In the genomic region with DNA sequence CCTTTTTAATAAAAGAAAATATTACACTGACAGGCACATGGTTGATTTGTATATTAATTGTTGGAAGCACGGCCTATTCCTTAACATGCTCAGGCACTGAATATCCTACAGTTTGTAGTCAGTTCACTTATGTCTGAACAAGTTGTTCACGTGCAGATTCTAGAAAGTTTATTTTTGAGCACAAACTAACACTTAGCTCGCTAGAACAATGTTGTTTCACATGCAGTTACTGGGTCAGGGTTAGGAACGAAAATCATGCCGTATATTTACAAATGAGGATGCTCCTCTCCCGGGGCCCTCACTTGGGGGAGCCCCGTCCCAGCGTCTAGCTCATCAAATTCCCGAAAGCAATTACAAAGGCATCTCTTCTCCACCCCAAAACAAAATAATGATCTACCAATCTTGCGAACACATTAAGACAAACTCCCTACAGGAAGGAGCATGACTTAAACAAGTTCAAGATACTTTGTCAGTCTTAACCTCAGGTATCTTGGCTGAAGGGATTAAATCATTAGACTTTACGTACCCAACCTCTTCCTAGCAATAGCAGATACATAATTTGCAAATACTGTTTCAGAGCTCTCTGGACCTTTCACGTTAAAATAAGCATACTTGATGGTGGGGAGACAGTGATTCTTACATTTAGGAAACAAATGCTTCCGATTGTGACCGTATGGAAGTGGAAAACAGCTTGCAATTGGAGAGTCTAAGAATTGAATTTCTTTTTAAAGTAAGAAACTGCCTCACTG, we compare ENCODE assay signal across 11 cellular contexts. TPM values are rescaled to one million over a fixed set of nuclear protein-coding genes. Genes with fewer than 3 reads are reported as not detected.
DNase-seq lines count a peak whose midpoint lies in the region; ATAC-seq, FAIRE-seq and TF ChIP-seq lines count a peak whose summit lies in the region.
"Had no signal": no experiment of that assay in that cellular context is flagged by ENCODE, and none has a peak within 500 bp of the region (broad histone marks: within the 10 kb centered on the region; RNA-seq: fewer than 3 reads in every experiment).

No MANE protein-coding gene starts in this region.

- no peaks in the 10 kb centered on the region for H3K79me2 ChIP-seq in osteoblast (ENCODE audit: insufficient read depth, low read length)

- DNase-seq in Calu3, result no peak
- no peak for DNase-seq in T-helper 17 cell
- DNase-seq in foreskin keratinocyte, result peak in 1 of 2 donors; percentile 38
- peak; percentile 68 for DNase-seq in osteoblast (ENCODE audit: insufficient read length, low spot score, missing footprints)
- DNase-seq in omental fat pad (ENCODE audit: low spot score), result no peak
- no peak for DNase-seq in NCI-H128 (lab: John Stamatoyannopoulos, UW; ENCODE audit: unreplicated experiment)
- no peak for DNase-seq in urothelium cell line (ENCODE audit: low spot score)
- DNase-seq: activated CD4-positive, CD25-positive, alpha-beta regulatory T cell; NCI-H510A treated with DMSO at 0.1 percent for 48 hours had no signal

- no peak for ATAC-seq in T-helper 17 cell
- ATAC-seq in foreskin keratinocyte, result no peak
- ATAC-seq in HG03521 (IDR thresholded peaks at IDR 0.05; ENCODE audit: unreplicated experiment), result no peak
- no peak for ATAC-seq in omental fat pad (ENCODE audit: low FRiP score)

- H3K9me3 ChIP-seq in T-helper 17 cell (ENCODE audit: control insufficient read depth, low read length, poor library complexity, severe bottlenecking) (no peaks in the 10 kb centered on the region), osteoblast (ENCODE audit: low read depth, low read length) (no peaks in the 10 kb centered on the region)

- no peaks in the 10 kb centered on the region for H3K36me3 ChIP-seq in osteoblast (ENCODE audit: insufficient read depth, low read length)

- BruUV-seq in Calu3 (replicated peaks; lab: Mats Ljungman, UMichigan), result no TSS peak

- H4K20me1 ChIP-seq in osteoblast (ENCODE audit: insufficient read depth, low read length), result no peaks in the 10 kb centered on the region

- H3K36me3 Mint-ChIP-seq in Calu3 (ENCODE audit: insufficient read depth, unreplicated experiment) (peaks cover 36% of the 10 kb centered on the region), T-helper 17 cell (ENCODE audit: low read depth) (peaks cover 7% of the 10 kb centered on the region)

- peaks cover 47% of the 10 kb centered on the region for H3K4me1 Mint-ChIP-seq in Calu3 (ENCODE audit: low read depth, unreplicated experiment)
- H3K4me1 Mint-ChIP-seq in T-helper 17 cell, result peaks cover 7% of the 10 kb centered on the region

- no peaks in the 10 kb centered on the region for H3K9me3 Mint-ChIP-seq in Calu3 (ENCODE audit: low read depth, unreplicated experiment)

- no peak for TF ChIP-seq CTCF in Calu3 (IDR thresholded peaks at IDR 0.05; ENCODE audit: unreplicated experiment)
- TF ChIP-seq CTCF in foreskin keratinocyte (conservative IDR thresholded peaks at IDR 0.05), result no peak
- TF ChIP-seq CTCF in osteoblast (IDR thresholded peaks at IDR 0.05; ENCODE audit: extremely low read depth, low read depth, low read length), result no peak
- no peak for TF ChIP-seq CTCF in omental fat pad (IDR thresholded peaks at IDR 0.05)

- peak overlapping the region; percentile 77 for H3K27ac ChIP-seq in foreskin keratinocyte
- no peak overlapping the region for H3K27ac ChIP-seq in osteoblast (ENCODE audit: low read depth, low read length)

- H3K27me3 ChIP-seq in foreskin keratinocyte (no peaks in the 10 kb centered on the region), osteoblast (ENCODE audit: insufficient read depth, low read length) (peaks cover 69% of the 10 kb centered on the region)

- H3K4me3 Mint-ChIP-seq in Calu3 (ENCODE audit: low read depth, unreplicated experiment) (peak overlapping the region; percentile 86), T-helper 17 cell (peak overlapping the region; percentile 83)

- H3K4me3 ChIP-seq in osteoblast (ENCODE audit: insufficient read depth, low read length), result no peak overlapping the region

- H3K4me1 ChIP-seq in foreskin keratinocyte (peaks cover 10% of the 10 kb centered on the region), osteoblast (ENCODE audit: insufficient read depth, low read length) (peaks cover 10% of the 10 kb centered on the region)

- intact Hi-C loops in Calu3 (cut with micrococcal nuclease; ENCODE audit: unreplicated experiment), result loop anchor here (5.0 to 10.0 kb wide), 2 partner anchors 206 to 274 kb away; no protein-coding TSS in a partner anchor

- H3K4me2 ChIP-seq in osteoblast (ENCODE audit: insufficient read depth, low read length), result peak overlapping the region; percentile 83

- H3K27me3 Mint-ChIP-seq in Calu3 (ENCODE audit: unreplicated experiment) (no peaks in the 10 kb centered on the region), T-helper 17 cell (peaks cover 52% of the 10 kb centered on the region)

- H2AFZ ChIP-seq in osteoblast (ENCODE audit: low read length), result peak overlapping the region; percentile 2

- no peak for FAIRE-seq in urothelium cell line (lab: Jason Lieb, UNC)
- FAIRE-seq: G401.6 had no signal

- CTCF ChIA-PET in Calu3 (lab: Charles Lee), result no interaction called here

- H3K27ac Mint-ChIP-seq in Calu3 (ENCODE audit: unreplicated experiment) (peak overlapping the region; percentile 81), T-helper 17 cell (peak overlapping the region; percentile 14)

RNA-seq across cellular contexts. Expression of gene MAP7, which starts 1.5 kb away (rescaled TPM):
- total RNA-seq in Calu3 (2022), result 29.5 and 30.1 TPM in 2 replicates
- total RNA-seq in T-helper 17 cell, result under 1 TPM; 0.26 to 0.27 TPM
- 20.8 and 25.4 TPM in 2 replicates for total RNA-seq in foreskin keratinocyte
- polyA plus RNA-seq in foreskin keratinocyte, result 7.5 and 9.1 TPM in 2 replicates
- total RNA-seq in osteoblast, result 1.4 and 1.8 TPM in 2 replicates
- total RNA-seq in omental fat pad, result 1 to 10 TPM; 2.2 to 5.3 (median 4.5) TPM
